22 cellular contexts compared by ENCODE assay signal in the genomic region with DNA sequence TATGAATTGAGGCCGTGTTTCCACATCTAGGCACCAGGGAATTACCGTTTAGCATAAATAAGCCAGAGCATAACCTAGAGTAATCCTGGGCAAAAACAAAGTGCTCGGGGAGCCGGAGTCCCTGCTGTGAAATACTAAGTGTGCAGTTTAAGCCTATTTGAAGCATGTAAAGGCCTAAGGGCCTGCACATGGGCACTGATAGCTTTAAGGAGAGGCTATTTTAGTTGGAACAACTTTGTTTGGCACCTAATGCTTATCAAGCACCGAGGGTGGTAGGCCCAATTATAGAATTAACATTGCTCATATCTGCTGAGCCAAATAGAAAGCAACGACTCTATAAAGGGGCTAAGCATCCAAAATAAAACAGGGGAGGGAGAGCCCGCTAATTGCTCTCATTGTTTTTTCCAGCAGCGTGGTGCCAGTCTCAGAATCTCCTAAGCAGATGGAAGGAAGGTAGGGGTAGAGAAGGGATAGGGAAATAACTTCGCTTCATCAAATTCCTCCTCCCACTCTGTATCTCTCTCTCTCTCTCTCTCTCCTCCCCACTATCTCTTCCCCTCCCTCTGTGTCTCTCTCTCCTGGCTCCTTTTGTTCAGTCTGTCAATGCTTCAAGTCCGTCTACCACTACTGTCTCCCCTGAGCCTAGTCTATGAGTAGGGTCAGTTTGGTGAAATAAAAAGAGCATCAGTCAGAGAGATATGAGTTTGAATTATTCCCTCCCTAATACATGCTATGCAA.
A peak's percentile ranks its signal among the peaks of the same experiment; 100 is the strongest.
DNase-seq lines count a peak whose midpoint lies in the region; ATAC-seq lines count a peak whose summit lies in the region.
"Had no signal": no experiment of that assay in that cellular context is flagged by ENCODE, and none has a peak within 500 bp of the region (broad histone marks: within the 10 kb centered on the region; RNA-seq: fewer than 3 reads in every experiment).

No MANE protein-coding gene starts in this region.

- DNase-seq in NCI-H146 (lab: John Stamatoyannopoulos, UW) (peak; percentile 32), NCI-H146 treated with DMSO at 0.1 percent for 48 hours (lab: John Stamatoyannopoulos, UW; ENCODE audit: unreplicated experiment) (no peak), NCI-H69 (lab: John Stamatoyannopoulos, UW) (peak; percentile 58), left cardiac atrium (no peak), AG20443 (ENCODE audit: low spot score) (no peak), sciatic nerve (ENCODE audit: low spot score) (no peak), NCI-H510A treated with DMSO at 0.1 percent for 48 hours (lab: John Stamatoyannopoulos, UW) (no peak)
- DNase-seq: 8988T; CD4-positive, CD25-positive, alpha-beta regulatory T cell; DMS53; EL; GF-D8; GOT3; HFFc6; Karpas-422; NCI-H1092; NCI-H1694; NCI-H2081; NCI-H526; PC-9; SHP77 had no signal

- ATAC-seq in left cardiac atrium (peak; percentile 69 to 94), sciatic nerve (no peak)
- ATAC-seq: HepG2 had no signal

- intact Hi-C loops in left cardiac atrium (cut with DNase I) (loop anchor here in 1 of 2 donors (10.0 kb wide), 1 partner anchor 194 kb away; no protein-coding TSS in a partner anchor), sciatic nerve (cut with DNase I) (no loop called here)

Comparison
In these comparisons a context has a peak if more than half of its experiments do, and no peak if none do; other contexts are left out.
1. DNase-seq: peak in NCI-H146 (single experiment) and NCI-H69 (single experiment); none in NCI-H146 treated with DMSO at 0.1 percent for 48 hours (single experiment), left cardiac atrium (single experiment), AG20443 (single experiment), sciatic nerve (single experiment) and NCI-H510A treated with DMSO at 0.1 percent for 48 hours (single experiment).